In the genomic region with DNA sequence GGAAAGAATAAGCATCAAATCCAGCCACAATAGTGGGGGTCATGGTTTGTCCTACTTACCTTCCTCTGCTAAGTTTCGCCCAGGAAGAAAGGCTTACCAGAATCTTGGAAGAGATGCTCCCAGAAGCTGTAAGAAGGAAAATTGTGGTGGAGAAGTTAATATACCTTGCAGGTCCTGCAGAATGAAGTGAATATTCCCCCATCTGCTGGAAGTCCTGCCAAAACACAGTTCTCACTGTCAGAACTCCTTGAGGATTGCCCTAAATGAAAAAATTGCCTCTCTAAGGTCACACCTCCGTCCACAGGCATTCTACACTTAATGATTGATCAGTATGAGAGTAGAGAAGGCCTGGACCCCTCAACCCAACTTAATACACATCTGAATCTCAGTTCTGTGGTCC, we compare ENCODE assay signal across 16 cellular contexts.
DNase-seq lines count a peak whose midpoint lies in the region; ATAC-seq and TF ChIP-seq lines count a peak whose summit lies in the region.
"Had no signal": no experiment of that assay in that cellular context is flagged by ENCODE, and none has a peak within 500 bp of the region (broad histone marks: within the 10 kb centered on the region; RNA-seq: fewer than 3 reads in every experiment).

No MANE protein-coding gene starts in this region.

- H3K27ac Mint-ChIP-seq in chondrocyte (ENCODE audit: unreplicated experiment): no peak overlapping the region
- H3K27ac Mint-ChIP-seq: B cell; CD4-positive, alpha-beta T cell; H9 had no signal

- peaks cover 6% of the 10 kb centered on the region for H3K9me3 Mint-ChIP-seq in chondrocyte (ENCODE audit: low read depth)

- H3K4me1 Mint-ChIP-seq in chondrocyte (ENCODE audit: low read depth): no peaks in the 10 kb centered on the region
- H3K4me1 Mint-ChIP-seq: B cell, H9 had no signal

- ATAC-seq in HG02798 (IDR thresholded peaks at IDR 0.05; ENCODE audit: poor library complexity, unreplicated experiment): no peak

- H3K36me3 ChIP-seq in A673 (ENCODE audit: insufficient read depth, low read length, poor library complexity, severe bottlenecking): no peaks in the 10 kb centered on the region
- H3K36me3 ChIP-seq in Karpas-422 (ENCODE audit: insufficient read depth, low read length): no peaks in the 10 kb centered on the region

- H3K9ac ChIP-seq in Karpas-422 (ENCODE audit: low read length): no peak overlapping the region
- H3K9ac ChIP-seq: GM23248 had no signal

- no peaks in the 10 kb centered on the region for H3K9me2 ChIP-seq in Karpas-422 (replicated peaks; ENCODE audit: insufficient read depth, low read length)

- no peak overlapping the region for H2AFZ ChIP-seq in Karpas-422 (ENCODE audit: low read length)
- H2AFZ ChIP-seq: GM23248 had no signal

- H3K4me1 ChIP-seq in A673 (ENCODE audit: insufficient read depth, low read length, poor library complexity, severe bottlenecking) (peaks cover 48% of the 10 kb centered on the region), Karpas-422 (ENCODE audit: low read length) (peaks cover 9% of the 10 kb centered on the region)

- TF ChIP-seq CTCF in A673 (conservative IDR thresholded peaks at IDR 0.05; ENCODE audit: low read depth, low read length) (peak; percentile 42; the same call in 1 of the 2 replicates), chondrocyte (IDR thresholded peaks at IDR 0.05) (peak; percentile 37), epithelial cell of esophagus (IDR thresholded peaks at IDR 0.05; ENCODE audit: insufficient read depth, low read depth, low read length, missing control alignments) (no peak)

- H4K20me1 ChIP-seq in Karpas-422 (ENCODE audit: insufficient read depth, low read depth, low read length): no peaks in the 10 kb centered on the region

- intact Hi-C loops in A673 (cut with micrococcal nuclease; ENCODE audit: unreplicated experiment): no loop called here

- H3K27ac ChIP-seq in A673 (ENCODE audit: low read depth, low read length, poor library complexity, severe bottlenecking) (no peak overlapping the region), Karpas-422 (ENCODE audit: low read length) (no peak overlapping the region)
- H3K27ac ChIP-seq: GM23248 had no signal

- H3K9me3 ChIP-seq in A673 (ENCODE audit: low read depth, low read length, poor library complexity, severe bottlenecking): peaks cover 6% of the 10 kb centered on the region
- H3K9me3 ChIP-seq in Karpas-422 (ENCODE audit: low read length): no peaks in the 10 kb centered on the region

- H3K79me2 ChIP-seq in Karpas-422 (ENCODE audit: low read length): no peaks in the 10 kb centered on the region

- H3K4me2 ChIP-seq in Karpas-422 (ENCODE audit: low read depth, low read length, poor library complexity, severe bottlenecking): no peak overlapping the region

- H3K4me3 ChIP-seq in A673 (ENCODE audit: low read depth, low read length, poor library complexity, severe bottlenecking): no peak overlapping the region
- no peak overlapping the region for H3K4me3 ChIP-seq in Karpas-422 (ENCODE audit: low read length)
- no peak overlapping the region for H3K4me3 ChIP-seq in epithelial cell of esophagus (ENCODE audit: low read length)
- H3K4me3 ChIP-seq: GM23248 had no signal

- H3K27me3 Mint-ChIP-seq in chondrocyte (ENCODE audit: low read depth): peaks cover 3% of the 10 kb centered on the region
- H3K27me3 Mint-ChIP-seq: B cell; CD4-positive, alpha-beta T cell had no signal

- H3K36me3 Mint-ChIP-seq in chondrocyte (ENCODE audit: low read depth): no peaks in the 10 kb centered on the region

- no peak overlapping the region for H3K4me3 Mint-ChIP-seq in chondrocyte (ENCODE audit: unreplicated experiment)
- H3K4me3 Mint-ChIP-seq: B cell; CD4-positive, alpha-beta T cell; H9 had no signal

- CTCF ChIA-PET in A673 (lab: Charles Lee): no interaction called here

- POLR2A ChIA-PET in A673 (lab: Charles Lee; ENCODE audit: low non-redundant PET): no interaction called here

- no peaks in the 10 kb centered on the region for H3K27me3 ChIP-seq in A673 (replicated peaks; ENCODE audit: insufficient read depth, low read depth, low read length, poor library complexity)
- no peaks in the 10 kb centered on the region for H3K27me3 ChIP-seq in Karpas-422 (ENCODE audit: low read length)

- DNase-seq in A673 (ENCODE audit: low spot score) (peak; percentile 51), Karpas-422 (peak; percentile 46), chondrocyte (ENCODE audit: low spot score) (no peak), epithelial cell of esophagus (ENCODE audit: low read depth) (peak; percentile 4), EL (no peak), HuH-7 (ENCODE audit: low spot score) (no peak), activated gamma-delta T cell (lab: John Stamatoyannopoulos, UW) (no peak)
- DNase-seq: 8988T; C1 segment of cervical spinal cord; Calu3; CD4-positive, alpha-beta T cell; DMS79; GM23248; H9 had no signal

- BruUV-seq in A673 (replicated peaks; lab: Mats Ljungman, UMichigan): no TSS peak

Comparison
In these comparisons a context has a peak if more than half of its experiments do, and no peak if none do; other contexts are left out.
1. DNase-seq: peak in A673 (single experiment), Karpas-422 (single experiment) and epithelial cell of esophagus (single experiment); none in chondrocyte (single experiment), EL (single experiment), HuH-7 (single experiment) and activated gamma-delta T cell (single experiment).